In the genomic region with DNA sequence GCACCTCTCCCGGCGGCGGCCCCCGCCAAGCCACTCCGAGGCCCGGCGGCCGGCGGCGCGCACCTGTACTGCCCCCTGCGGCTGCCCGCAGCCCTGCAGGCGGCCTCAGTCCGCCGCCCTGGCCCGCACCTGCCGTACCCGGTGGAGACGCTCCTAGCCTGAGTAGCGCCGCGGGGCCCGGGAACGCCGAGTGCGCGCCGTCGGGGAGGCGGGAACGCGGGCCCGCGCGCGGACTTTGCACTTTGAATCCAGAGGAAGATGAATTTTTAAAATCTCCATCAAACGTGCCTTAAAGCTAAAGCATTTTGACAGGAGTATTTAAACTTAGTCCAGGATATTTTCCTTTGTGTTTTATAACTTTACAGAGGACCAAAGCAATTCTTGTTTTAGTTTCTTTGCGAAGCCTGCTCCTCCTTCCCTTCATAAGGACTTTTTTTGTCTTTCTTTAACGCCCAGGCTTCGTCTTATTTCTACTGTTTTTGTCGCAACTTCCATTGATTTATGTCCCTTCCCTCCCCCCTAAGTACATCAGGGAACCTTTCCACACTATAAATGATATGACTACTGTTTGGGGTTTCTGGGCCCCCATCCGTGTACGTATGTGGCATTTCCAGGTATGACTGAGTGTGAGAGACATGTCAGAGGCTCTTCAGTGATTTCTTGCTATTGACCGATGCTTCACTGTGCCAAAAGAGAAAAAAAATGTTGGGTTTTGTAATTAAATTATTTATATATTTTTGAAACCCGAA, we compare ENCODE assay signal across 8 cellular contexts. TPM values are rescaled to one million over a fixed set of nuclear protein-coding genes. Genes with fewer than 3 reads are reported as not detected.
A peak's percentile ranks its signal among the peaks of the same experiment; 100 is the strongest.
DNase-seq lines count a peak whose midpoint lies in the region; ATAC-seq and TF ChIP-seq lines count a peak whose summit lies in the region.

No MANE protein-coding gene starts in this region.

- no peaks in the 10 kb centered on the region for H3K36me3 Mint-ChIP-seq in activated CD4-positive, alpha-beta T cell treated with anti-CD3 and anti-CD28 coated beads for 36 hours (ENCODE audit: low read depth)
- no peaks in the 10 kb centered on the region for H3K36me3 Mint-ChIP-seq in T-cell

- POLR2A ChIA-PET in activated CD4-positive, alpha-beta T cell treated with anti-CD3 and anti-CD28 coated beads for 36 hours (lab: Charles Lee): no interaction called here
- POLR2A ChIA-PET in T-cell (lab: Charles Lee): no interaction called here

- peak; percentile 75 for ATAC-seq in activated CD4-positive, alpha-beta T cell treated with anti-CD3 and anti-CD28 coated beads for 36 hours
- no peak for ATAC-seq in T-cell (replicated peaks in 1 of 4)
- no peak for ATAC-seq in HG03108 (IDR thresholded peaks at IDR 0.05; ENCODE audit: unreplicated experiment)

- no peaks in the 10 kb centered on the region for H3K9me3 Mint-ChIP-seq in activated CD4-positive, alpha-beta T cell treated with anti-CD3 and anti-CD28 coated beads for 36 hours (ENCODE audit: low read depth)
- H3K9me3 Mint-ChIP-seq in T-cell: no peaks in the 10 kb centered on the region

- peak; percentile 68 for DNase-seq in activated CD4-positive, alpha-beta T cell treated with anti-CD3 and anti-CD28 coated beads for 36 hours
- no peak for DNase-seq in activated CD4-positive, alpha-beta T cell treated with anti-CD3 and anti-CD28 coated beads for 1 hour
- no peak for DNase-seq in T-cell
- no peak for DNase-seq in fibroblast of villous mesenchyme (ENCODE audit: low read depth)
- peak; percentile 52 for DNase-seq in stimulated activated CD8-positive, alpha-beta memory T cell treated with anti-CD3 and anti-CD28 coated beads, Interleukin-4, amount 100 ng/mL, for 48 hours
- no peak for DNase-seq in G401 (ENCODE audit: low spot score)
- no peak for DNase-seq in NCI-H1048 (lab: John Stamatoyannopoulos, UW)

- peaks cover 24% of the 10 kb centered on the region for H3K4me1 Mint-ChIP-seq in activated CD4-positive, alpha-beta T cell treated with anti-CD3 and anti-CD28 coated beads for 36 hours
- peaks cover 30 to 35% (median 34%) of the 10 kb centered on the region in 3 donors for H3K4me1 Mint-ChIP-seq in T-cell

- peak overlapping the region; percentile 21 for H3K4me3 ChIP-seq in fibroblast of villous mesenchyme (ENCODE audit: low read depth, low read length)

- peaks cover 57% of the 10 kb centered on the region for H3K27me3 Mint-ChIP-seq in activated CD4-positive, alpha-beta T cell treated with anti-CD3 and anti-CD28 coated beads for 36 hours
- H3K27me3 Mint-ChIP-seq in T-cell: peaks cover 48 to 62% of the 10 kb centered on the region in 2 donors

- in situ Hi-C loops in G401 (cut with HindIII; ENCODE audit: low sequenced_read_pairs): no loop called here

- peak overlapping the region; percentile 20 for H3K27ac Mint-ChIP-seq in activated CD4-positive, alpha-beta T cell treated with anti-CD3 and anti-CD28 coated beads for 36 hours
- H3K27ac Mint-ChIP-seq in T-cell: no peak overlapping the region

- peak; percentile 32 for TF ChIP-seq CTCF in fibroblast of villous mesenchyme (IDR thresholded peaks at IDR 0.05; ENCODE audit: insufficient read depth, low read depth, low read length)

- H3K4me3 Mint-ChIP-seq in activated CD4-positive, alpha-beta T cell treated with anti-CD3 and anti-CD28 coated beads for 36 hours: peak overlapping the region; percentile 30
- H3K4me3 Mint-ChIP-seq in T-cell: peak overlapping the region; percentile 11 to 66 (median 21)

- CTCF ChIA-PET in activated CD4-positive, alpha-beta T cell treated with anti-CD3 and anti-CD28 coated beads for 36 hours (lab: Charles Lee): interaction anchor here (0.7 kb wide), 1 partner anchor 69 kb away, joined by 3 read pairs; no protein-coding TSS in a partner anchor
- CTCF ChIA-PET in T-cell (lab: Charles Lee): no interaction called here

- intact Hi-C loops in activated CD4-positive, alpha-beta T cell treated with anti-CD3 and anti-CD28 coated beads for 36 hours (cut with DNase I, micrococcal nuclease): loop anchor here (2.0 to 5.0 kb wide), 4 partner anchors 63 to 517 kb away; partner anchors contain the start of gene FOXC1 (in 1 of the 2)

RNA-seq across cellular contexts. Expression of gene FOXQ1, which starts 2.0 kb away (rescaled TPM):
- not detected for total RNA-seq in activated CD4-positive, alpha-beta T cell treated with anti-CD3 and anti-CD28 coated beads for 36 hours
- under 1 TPM in 1 of 5 donors, not detected in 4; 0.09 TPM for total RNA-seq in T-cell
- total RNA-seq in fibroblast of villous mesenchyme: 0.43 and 0.97 TPM in 2 replicates
- not detected in 2 replicates for total RNA-seq in G401 (2014; rRNA removed; shearing (Covaris generic))

Comparison
In these comparisons a context has a peak if more than half of its experiments do, and no peak if none do; other contexts are left out.
1. DNase-seq: peak in activated CD4-positive, alpha-beta T cell treated with anti-CD3 and anti-CD28 coated beads for 36 hours (single experiment) and stimulated activated CD8-positive, alpha-beta memory T cell treated with anti-CD3 and anti-CD28 coated beads, Interleukin-4, amount 100 ng/mL, for 48 hours (single experiment); none in activated CD4-positive, alpha-beta T cell treated with anti-CD3 and anti-CD28 coated beads for 1 hour (single experiment), T-cell (0 of 34), fibroblast of villous mesenchyme (single experiment), G401 (single experiment) and NCI-H1048 (single experiment).